Comparison of ENCODE assay signal across 9 cellular contexts in the genomic region with DNA sequence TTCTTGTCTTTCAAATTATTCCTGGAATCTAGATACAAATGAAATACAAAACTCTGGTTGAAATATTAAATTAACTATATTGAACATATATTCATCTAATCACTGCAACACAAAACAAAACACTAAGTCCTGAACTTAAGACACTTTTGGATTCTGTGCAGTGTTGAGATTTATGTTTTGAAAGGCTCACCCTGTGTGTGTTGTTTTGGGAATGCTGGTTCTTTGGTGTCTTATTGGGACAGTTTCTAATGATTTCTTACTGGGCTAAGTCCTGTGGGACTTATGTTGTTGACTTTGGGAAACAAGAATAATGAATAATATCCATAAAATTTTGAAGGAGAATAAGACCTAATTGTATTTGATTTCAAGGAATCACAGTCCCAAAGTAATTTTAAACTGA.
"Had no signal": no experiment of that assay in that cellular context is flagged by ENCODE, and none has a peak within 500 bp of the region (broad histone marks: within the 10 kb centered on the region; RNA-seq: fewer than 3 reads in every experiment).

No MANE protein-coding gene starts in this region.

- H3K9me3 ChIP-seq: HAP-1 had no signal

- FAIRE-seq: HTR-8/SVneo, K562 had no signal

- DNase-seq: GM23248, GOT3, H7, HFFc6, IMR-90 had no signal

- H3K4me3 ChIP-seq: GM23248, HAP-1, K562 had no signal

- H2AFZ ChIP-seq: GM23248 had no signal

- ATAC-seq: HCT116, K562 had no signal

- H3K36me3 ChIP-seq: HAP-1 had no signal

- H3K27ac ChIP-seq: GM23248 had no signal
